Comparison of ENCODE assay signal across 8 cellular contexts in genomic region chr22:39317084-39317755, GRCh38. TPM values are rescaled to one million over a fixed set of nuclear protein-coding genes. Genes with fewer than 3 reads are reported as not detected.
DNase-seq lines count a peak whose midpoint lies in the region; ATAC-seq and TF ChIP-seq lines count a peak whose summit lies in the region.

No MANE protein-coding gene starts in this region.

- H3K36me3 ChIP-seq in iPS-18a (ENCODE audit: control insufficient read depth, low read depth, low read length) (peaks cover 68% of the 10 kb centered on the region), tibial nerve (peaks cover 5 to 60% (median 41%) of the 10 kb centered on the region in 3 donors), upper lobe of left lung (peaks cover 49 to 60% (median 56%) of the 10 kb centered on the region in 4 donors)

- ATAC-seq in GM21526 (IDR thresholded peaks at IDR 0.05; ENCODE audit: low FRiP score, unreplicated experiment): no peak
- ATAC-seq in upper lobe of left lung (ENCODE audit: low FRiP score in 2 of 2): no peak

- H3K27me3 ChIP-seq in iPS-18a (ENCODE audit: control insufficient read depth, insufficient read depth, low read length) (no peaks in the 10 kb centered on the region), tibial nerve (no peaks in the 10 kb centered on the region), upper lobe of left lung (no peaks in the 10 kb centered on the region)

- H3K27ac Mint-ChIP-seq in activated T-helper 1 cell treated with anti-CD3 and anti-CD28 coated beads, Interleukin-12 subunit alpha, Interleukin-12 subunit beta, Interleukin-2, Interleukin-4 antibody, amounts not matched to agents 30 ng/mL and 10 ng/mL and 1 ng/mL, durations not matched to agents 14 hours and 24 hours and 36 hours: peak overlapping the region; percentile 64

- WGBS in tibial nerve, 2 donors: 38 to 47% methylated on average over 9 of the region's 9 CpGs
- 40 to 63% methylated on average over 5 to 9 of the region's 9 CpGs for WGBS in upper lobe of left lung, 2 donors

- H3K4me1 ChIP-seq in iPS-18a (ENCODE audit: control insufficient read depth, low read depth, low read length) (peaks cover 12% of the 10 kb centered on the region), tibial nerve (peaks cover 0 to 56% (median 33%) of the 10 kb centered on the region in 4 donors), upper lobe of left lung (peaks cover 35 to 54% (median 43%) of the 10 kb centered on the region in 4 donors)

- no peaks in the 10 kb centered on the region for H3K9me3 Mint-ChIP-seq in activated T-helper 1 cell treated with anti-CD3 and anti-CD28 coated beads, Interleukin-12 subunit alpha, Interleukin-12 subunit beta, Interleukin-2, Interleukin-4 antibody, amounts not matched to agents 30 ng/mL and 10 ng/mL and 1 ng/mL, durations not matched to agents 14 hours and 24 hours and 36 hours

- TF ChIP-seq POLR2A in tibial nerve (IDR thresholded peaks at IDR 0.05) (no peak), upper lobe of left lung (IDR thresholded peaks at IDR 0.05) (no peak)

- H3K4me3 ChIP-seq in AG09309 (ENCODE audit: control insufficient read depth, low read depth, low read length) (peak overlapping the region; percentile 55), iPS-18a (ENCODE audit: low read length) (peak overlapping the region; percentile 83), tibial nerve (peak overlapping the region in 2 of 4 donors; percentile 20 to 76), upper lobe of left lung (peak overlapping the region in 2 of 4 donors; percentile 13 to 92)

- TF ChIP-seq CTCF in AG09309 (IDR thresholded peaks at IDR 0.05; ENCODE audit: control insufficient read depth, insufficient read depth, low read depth, low read length, missing control alignments) (no peak), tibial nerve (IDR thresholded peaks at IDR 0.05) (no peak), upper lobe of left lung (IDR thresholded peaks at IDR 0.05) (no peak)

- TF ChIP-seq EP300 in tibial nerve (IDR thresholded peaks at IDR 0.05) (no peak), upper lobe of left lung (IDR thresholded peaks at IDR 0.05) (no peak)

- no peaks in the 10 kb centered on the region for H3K9me3 ChIP-seq in iPS-18a (ENCODE audit: control insufficient read depth, low read depth, low read length)
- H3K9me3 ChIP-seq in tibial nerve: no peaks in the 10 kb centered on the region
- no peaks in the 10 kb centered on the region for H3K9me3 ChIP-seq in upper lobe of left lung

- intact Hi-C loops in activated T-helper 1 cell treated with anti-CD3 and anti-CD28 coated beads, Interleukin-12 subunit alpha, Interleukin-12 subunit beta, Interleukin-2, Interleukin-4 antibody, amounts not matched to agents 30 ng/mL and 10 ng/mL and 1 ng/mL, durations not matched to agents 14 hours and 24 hours and 36 hours (cut with micrococcal nuclease): loop anchor here (5.0 kb wide), 1 partner anchor 75 kb away; the partner anchor contains the start of gene PDGFB

- DNase-seq in AG09309 (ENCODE audit: low read depth) (no peak), HCEC 1CT (peak; percentile 4), tibial nerve (ENCODE audit: low spot score in 2 of 2) (no peak), Ammon's horn (ENCODE audit: low spot score) (no peak), upper lobe of left lung (no peak)
- no peak for DNase-seq in activated T-helper 1 cell treated with anti-CD3 and anti-CD28 coated beads, Interleukin-12 subunit alpha, Interleukin-12 subunit beta, Interleukin-2, Interleukin-4 antibody, amounts not matched to agents 30 ng/mL and 10 ng/mL and 1 ng/mL, durations not matched to agents 14 hours and 24 hours and 36 hours (ENCODE audit: low spot score)

- peak overlapping the region; percentile 99 for H3K9ac ChIP-seq in iPS-18a (ENCODE audit: low read length)

- peaks cover 69% of the 10 kb centered on the region for H3K36me3 Mint-ChIP-seq in activated T-helper 1 cell treated with anti-CD3 and anti-CD28 coated beads, Interleukin-12 subunit alpha, Interleukin-12 subunit beta, Interleukin-2, Interleukin-4 antibody, amounts not matched to agents 30 ng/mL and 10 ng/mL and 1 ng/mL, durations not matched to agents 14 hours and 24 hours and 36 hours (ENCODE audit: low read depth)

- H3K4me1 Mint-ChIP-seq in activated T-helper 1 cell treated with anti-CD3 and anti-CD28 coated beads, Interleukin-12 subunit alpha, Interleukin-12 subunit beta, Interleukin-2, Interleukin-4 antibody, amounts not matched to agents 30 ng/mL and 10 ng/mL and 1 ng/mL, durations not matched to agents 14 hours and 24 hours and 36 hours (ENCODE audit: low read depth): peaks cover 46% of the 10 kb centered on the region

- H3K27ac ChIP-seq in iPS-18a (ENCODE audit: low read length) (no peak overlapping the region), tibial nerve (peak overlapping the region in 3 of 4 donors; percentile 32 to 99 (median 97)), upper lobe of left lung (peak overlapping the region in 2 of 4 donors; percentile 93 to 99)

- H3K27me3 Mint-ChIP-seq in activated T-helper 1 cell treated with anti-CD3 and anti-CD28 coated beads, Interleukin-12 subunit alpha, Interleukin-12 subunit beta, Interleukin-2, Interleukin-4 antibody, amounts not matched to agents 30 ng/mL and 10 ng/mL and 1 ng/mL, durations not matched to agents 14 hours and 24 hours and 36 hours (ENCODE audit: insufficient read depth): no peaks in the 10 kb centered on the region

- H3K4me3 Mint-ChIP-seq in activated T-helper 1 cell treated with anti-CD3 and anti-CD28 coated beads, Interleukin-12 subunit alpha, Interleukin-12 subunit beta, Interleukin-2, Interleukin-4 antibody, amounts not matched to agents 30 ng/mL and 10 ng/mL and 1 ng/mL, durations not matched to agents 14 hours and 24 hours and 36 hours: peak overlapping the region; percentile 99

RNA-seq across cellular contexts. Expression of gene RPL3, which starts 2.2 kb away (rescaled TPM):
- 1,905 and 1,941 TPM in 2 replicates for total RNA-seq in activated T-helper 1 cell treated with anti-CD3 and anti-CD28 coated beads, Interleukin-12 subunit alpha, Interleukin-12 subunit beta, Interleukin-2, Interleukin-4 antibody, amounts not matched to agents 30 ng/mL and 10 ng/mL and 1 ng/mL, durations not matched to agents 14 hours and 24 hours and 36 hours
- 1,000 to 10,000 TPM; 1,869 to 2,331 (median 1,970) TPM for total RNA-seq in tibial nerve
- total RNA-seq in upper lobe of left lung: 1,000 to 10,000 TPM; 1,194 to 1,833 (median 1,624) TPM

RNA-seq across cellular contexts. Expression of gene SYNGR1, which starts 32.6 kb away (rescaled TPM):
- total RNA-seq in activated T-helper 1 cell treated with anti-CD3 and anti-CD28 coated beads, Interleukin-12 subunit alpha, Interleukin-12 subunit beta, Interleukin-2, Interleukin-4 antibody, amounts not matched to agents 30 ng/mL and 10 ng/mL and 1 ng/mL, durations not matched to agents 14 hours and 24 hours and 36 hours: not detected in 2 replicates
- total RNA-seq in tibial nerve (10 to 100 TPM; 21.1 to 32.8 (median 25.5) TPM), upper lobe of left lung (10 to 100 TPM in 1 of 6 donors, 1 to 10 TPM in 5; 2.0 to 14.6 (median 5.3) TPM)
